24 cellular contexts compared by ENCODE assay signal in genomic region chr21:43995521-43996105, GRCh38.
"Had no signal": no experiment of that assay in that cellular context is flagged by ENCODE, and none has a peak within 500 bp of the region (broad histone marks: within the 10 kb centered on the region; RNA-seq: fewer than 3 reads in every experiment).

No MANE protein-coding gene starts in this region.

- H3K4me1 ChIP-seq: neural progenitor cell, right lobe of liver, stomach, thyroid gland, vagina had no signal

- H3K4me1 Mint-ChIP-seq: mesothelial cell of epicardium; naive thymus-derived CD4-positive, alpha-beta T cell; nephron; neural progenitor cell had no signal

- H3K4me3 ChIP-seq: dorsolateral prefrontal cortex, mucosa of descending colon, neural progenitor cell, ovary, right lobe of liver, stomach, thyroid gland, vagina had no signal

- H3K36me3 ChIP-seq: neural progenitor cell, ovary, right lobe of liver, stomach, thyroid gland, vagina had no signal

- H3K36me3 Mint-ChIP-seq: mesothelial cell of epicardium; naive thymus-derived CD4-positive, alpha-beta T cell; neural progenitor cell had no signal

- H3K9me3 ChIP-seq: mucosa of descending colon, ovary, right lobe of liver, stomach, thyroid gland, vagina had no signal

- H3K27ac ChIP-seq: neural progenitor cell, ovary, right lobe of liver, stomach, thyroid gland, vagina had no signal

- H2AFZ ChIP-seq: neural progenitor cell had no signal

- DNase-seq: cerebellar nuclear complex; effector CD4-positive, alpha-beta T cell; hypothalamus; mesenchymal stem cell; mucosa of descending colon; naive thymus-derived CD4-positive, alpha-beta T cell; nucleus accumbens; ovary; retina; stimulated activated CD4-positive, alpha-beta T cell treated with anti-CD3 and anti-CD28 coated beads, Interleukin-15, amount 100 ng/mL, for 24 hours; stimulated activated CD4-positive, alpha-beta T cell treated with anti-CD3 and anti-CD28 coated beads, Interleukin-2, amount 100 ng/mL, for 48 hours; stimulated activated naive CD4-positive, alpha-beta T cell; stomach; thyroid gland; trophoblast cell had no signal

- FAIRE-seq: colon, frontal cortex, keratinocyte had no signal

- ATAC-seq: mucosa of descending colon; naive thymus-derived CD4-positive, alpha-beta T cell; right lobe of liver had no signal

- H3K9me3 Mint-ChIP-seq: naive thymus-derived CD4-positive, alpha-beta T cell; nephron; neural progenitor cell had no signal

- H3K4me2 ChIP-seq: neural progenitor cell had no signal

- H3K4me3 Mint-ChIP-seq: mesothelial cell of epicardium; naive thymus-derived CD4-positive, alpha-beta T cell; nephron; neural progenitor cell had no signal

- H3K27me3 ChIP-seq: dorsolateral prefrontal cortex, neural progenitor cell, ovary, right lobe of liver, thyroid gland, vagina had no signal

- H3K27ac Mint-ChIP-seq: mesothelial cell of epicardium; naive thymus-derived CD4-positive, alpha-beta T cell; nephron; neural progenitor cell had no signal
